In the genomic region with DNA sequence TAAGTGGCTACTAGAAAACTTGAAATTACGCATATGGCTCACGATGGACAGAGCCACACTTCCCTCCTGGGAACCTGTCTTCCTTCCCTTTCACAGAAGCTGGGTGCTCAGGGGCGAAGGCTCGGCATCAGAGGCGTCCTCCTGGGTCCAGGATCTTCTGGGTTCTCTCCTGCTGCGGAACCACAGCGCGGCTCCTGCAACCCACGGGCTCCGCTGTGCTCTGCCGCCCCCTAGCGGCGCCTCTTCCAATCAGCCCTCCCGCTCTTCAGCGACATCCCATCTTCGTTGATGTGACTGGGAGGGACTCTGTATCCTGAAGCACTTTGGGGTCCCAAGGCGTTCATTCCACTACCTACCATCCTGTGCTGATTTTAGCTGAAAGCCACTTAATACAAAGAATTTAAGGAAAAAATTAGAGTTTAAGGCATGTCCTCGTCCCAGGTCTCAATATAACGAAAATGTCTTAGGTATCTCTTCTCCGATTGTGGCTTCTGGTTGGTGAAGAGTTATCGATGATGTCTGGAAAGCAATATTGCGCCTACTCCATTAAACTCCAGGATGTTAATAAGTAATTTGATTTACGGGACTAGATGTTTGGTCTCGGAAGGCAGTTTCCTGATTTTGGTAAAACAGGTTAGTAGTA, we compare ENCODE assay signal across 8 cellular contexts. TPM values are rescaled to one million over a fixed set of nuclear protein-coding genes. Genes with fewer than 3 reads are reported as not detected.
DNase-seq lines count a peak whose midpoint lies in the region; ATAC-seq and TF ChIP-seq lines count a peak whose summit lies in the region.

No MANE protein-coding gene starts in this region.

- intact Hi-C loops in heart right ventricle (cut with DNase I), result loop anchor here (1.0 to 10.0 kb wide), 8 partner anchors 52 to 148 kb away; no protein-coding TSS in a partner anchor

- TF ChIP-seq CTCF in heart right ventricle (IDR thresholded peaks at IDR 0.05), result peak; percentile 96 to 100 (median 98)

- peak; percentile 82 for ATAC-seq in activated naive CD8-positive, alpha-beta T cell treated with anti-CD3 and anti-CD28 coated beads, Interleukin-2, amount 50 U/mL, for 24 hours
- peak; percentile 80 to 92 (median 90) for ATAC-seq in heart right ventricle
- no peak for ATAC-seq in GM18870 (IDR thresholded peaks at IDR 0.05; ENCODE audit: unreplicated experiment)
- no peak for ATAC-seq in HG02970 (IDR thresholded peaks at IDR 0.05; ENCODE audit: low FRiP score, unreplicated experiment)

- H3K27me3 ChIP-seq in heart right ventricle, result no peaks in the 10 kb centered on the region

- no peak overlapping the region for H3K27ac Mint-ChIP-seq in activated naive CD8-positive, alpha-beta T cell treated with anti-CD3 and anti-CD28 coated beads, Interleukin-2, amount 50 U/mL, for 24 hours

- DNase-seq in GM03348 (ENCODE audit: low spot score), result peak; percentile 92
- peak; percentile 54 for DNase-seq in NCI-H1105 (lab: John Stamatoyannopoulos, UW)
- peak; percentile 55 to 71 (median 67) for DNase-seq in T-helper 2 cell
- DNase-seq in activated naive CD8-positive, alpha-beta T cell treated with anti-CD3 and anti-CD28 coated beads, Interleukin-2, amount 50 U/mL, for 24 hours, result peak; percentile 82
- DNase-seq in heart right ventricle, result peak; percentile 70 to 86
- DNase-seq in putamen (ENCODE audit: low spot score), result peak; percentile 80

- WGBS in heart right ventricle, 2 donors, result 25 to 26% methylated on average over 24 of the region's 24 CpGs

- no peak overlapping the region for H3K4me3 ChIP-seq in heart right ventricle

- H3K27ac ChIP-seq in heart right ventricle, result no peak overlapping the region

- peaks cover 3 to 44% (median 7%) of the 10 kb centered on the region in 9 donors for H3K4me1 ChIP-seq in heart right ventricle

- no peaks in the 10 kb centered on the region for H3K9me3 ChIP-seq in heart right ventricle

- no peaks in the 10 kb centered on the region for H3K36me3 ChIP-seq in heart right ventricle

- H3K27me3 Mint-ChIP-seq in activated naive CD8-positive, alpha-beta T cell treated with anti-CD3 and anti-CD28 coated beads, Interleukin-2, amount 50 U/mL, for 24 hours, result no peaks in the 10 kb centered on the region

- H3K4me3 Mint-ChIP-seq in activated naive CD8-positive, alpha-beta T cell treated with anti-CD3 and anti-CD28 coated beads, Interleukin-2, amount 50 U/mL, for 24 hours, result peak overlapping the region; percentile 26

- H3K4me1 Mint-ChIP-seq in activated naive CD8-positive, alpha-beta T cell treated with anti-CD3 and anti-CD28 coated beads, Interleukin-2, amount 50 U/mL, for 24 hours, result peaks cover 17% of the 10 kb centered on the region

- H3K36me3 Mint-ChIP-seq in activated naive CD8-positive, alpha-beta T cell treated with anti-CD3 and anti-CD28 coated beads, Interleukin-2, amount 50 U/mL, for 24 hours (ENCODE audit: low read depth), result no peaks in the 10 kb centered on the region

- H3K9me3 Mint-ChIP-seq in activated naive CD8-positive, alpha-beta T cell treated with anti-CD3 and anti-CD28 coated beads, Interleukin-2, amount 50 U/mL, for 24 hours, result no peaks in the 10 kb centered on the region

RNA-seq across cellular contexts. Expression of gene RPS3, which starts 14.8 kb away (rescaled TPM):
- 1,000 to 10,000 TPM in 2 of 10 donors, 100 to 1,000 TPM in 8; 803 to 1,301 (median 939) TPM for total RNA-seq in heart right ventricle
- polyA plus RNA-seq in heart right ventricle, result 1,000 to 10,000 TPM in 1 of 2 donors, 100 to 1,000 TPM in 1; 698 to 1,945 TPM

RNA-seq across cellular contexts. Expression of gene ARRB1, which starts 33.1 kb away (rescaled TPM):
- total RNA-seq in heart right ventricle, result 10 to 100 TPM; 14.4 to 33.9 (median 21.7) TPM
- 1 to 10 TPM; 8.1 to 8.9 TPM for polyA plus RNA-seq in heart right ventricle

RNA-seq across cellular contexts. Expression of gene KLHL35, which starts 48.4 kb away (rescaled TPM):
- total RNA-seq in heart right ventricle, result under 1 TPM in 8 of 10 donors, not detected in 2; 0.20 to 0.81 (median 0.37) TPM
- under 1 TPM; 0.29 to 0.64 TPM for polyA plus RNA-seq in heart right ventricle

Comparison
In these comparisons a context has a peak if more than half of its experiments do, and no peak if none do; other contexts are left out.
1. ATAC-seq: peak in activated naive CD8-positive, alpha-beta T cell treated with anti-CD3 and anti-CD28 coated beads, Interleukin-2, amount 50 U/mL, for 24 hours (single experiment) and heart right ventricle (8 of 8); none in GM18870 (single experiment) and HG02970 (single experiment).
2. Peak in every context shown above with its lines, with median percentiles within 50 percentile points of each other: DNase-seq.